8 cellular contexts compared by ENCODE assay signal in the genomic region with DNA sequence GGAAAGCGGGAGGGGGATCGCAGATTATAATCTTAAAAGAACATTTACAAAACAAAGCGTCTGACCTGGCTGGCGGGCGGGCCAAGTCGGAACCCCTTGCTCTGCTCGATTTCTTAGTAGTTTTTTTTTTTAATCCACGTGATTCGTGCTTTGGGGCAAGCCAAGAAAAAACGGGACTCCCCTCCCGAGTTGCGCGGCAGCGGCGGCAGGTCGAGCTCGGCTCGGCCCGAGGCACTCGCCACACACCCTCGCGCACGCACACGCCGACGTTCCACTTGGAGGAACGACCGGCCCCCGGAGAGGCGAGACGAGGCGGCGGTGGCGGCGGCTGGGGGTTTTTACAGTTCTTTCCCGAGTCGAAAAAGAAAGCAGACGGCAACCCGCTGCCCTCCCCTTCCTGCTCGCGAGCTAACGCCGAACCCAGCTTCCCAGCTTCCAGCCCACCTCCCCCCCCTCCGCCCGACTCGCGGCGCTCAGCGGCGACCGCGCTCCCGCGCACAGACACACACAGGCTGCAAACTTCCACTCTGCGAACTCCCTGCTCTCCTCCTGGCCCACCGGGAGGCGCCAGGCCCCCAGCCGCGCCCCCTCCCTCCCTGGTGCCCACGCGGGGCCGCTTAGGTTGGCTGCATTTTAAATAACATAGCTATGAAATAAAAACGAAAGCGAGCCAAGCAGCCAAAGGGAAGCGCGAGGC. TPM values are rescaled to one million over a fixed set of nuclear protein-coding genes. Genes with fewer than 3 reads are reported as not detected.
A peak's percentile ranks its signal among the peaks of the same experiment; 100 is the strongest.
DNase-seq lines count a peak whose midpoint lies in the region; ATAC-seq and TF ChIP-seq lines count a peak whose summit lies in the region.

No MANE protein-coding gene starts in this region.

- peak overlapping the region; percentile 85 for H3K4me3 ChIP-seq in HEK293 (ENCODE audit: low read depth, low read length)
- peak overlapping the region; percentile 63 for H3K4me3 ChIP-seq in colonic mucosa

- peak overlapping the region; percentile 89 for H3K4me3 Mint-ChIP-seq in activated B cell treated with CpG ODN at 0.5 μM for 24 hours

- H3K4me1 Mint-ChIP-seq in activated B cell treated with CpG ODN at 0.5 μM for 24 hours = peaks cover 38% of the 10 kb centered on the region

- TF ChIP-seq CTCF in HEK293 (tag by site-specific recombination; IDR thresholded peaks at IDR 0.05) (0 out of 2 replicates have a peak, but pooled peaks have one; percentile 13), activated B cell treated with CpG ODN at 0.5 μM for 24 hours (IDR thresholded peaks at IDR 0.05) (no peak), colonic mucosa (IDR thresholded peaks at IDR 0.05) (no peak)

- no peaks in the 10 kb centered on the region for H3K9me3 Mint-ChIP-seq in activated B cell treated with CpG ODN at 0.5 μM for 24 hours

- peaks cover 47% of the 10 kb centered on the region for H3K27me3 ChIP-seq in colonic mucosa

- H3K27ac ChIP-seq in HEK293 (ENCODE audit: extremely low read depth, low read depth, low read length) (peak overlapping the region; percentile 99), colonic mucosa (peak overlapping the region; percentile 91)

- no peaks in the 10 kb centered on the region for H3K27me3 Mint-ChIP-seq in activated B cell treated with CpG ODN at 0.5 μM for 24 hours

- peak overlapping the region; percentile 61 to 66 for H3K9ac ChIP-seq in colonic mucosa (ENCODE audit: low read depth in 2 of 2, low read length in 2 of 2)

- POLR2A ChIA-PET in HEK293 (lab: Yijun Ruan, JAX) (interaction anchor here (0.8 to 4.9 kb wide), 11 partner anchors 12 to 391 kb away, joined by 3 to 50 read pairs (median 3); no protein-coding TSS in a partner anchor), activated B cell treated with CpG ODN at 0.5 μM for 24 hours (lab: Charles Lee) (interaction anchor here (0.6 to 9.4 kb wide), 24 partner anchors 10 to 1128 kb away, joined by 3 to 268 read pairs (median 6); a partner anchor contains a TSS)

- peaks cover 0 to 3% of the 10 kb centered on the region in 2 experiments; a peak in 1 of 3 replicates for H3K36me3 ChIP-seq in HEK293 (ENCODE audit: control insufficient read depth in 2 of 2, insufficient read depth in 1 of 2, low read length in 2 of 2)
- no peaks in the 10 kb centered on the region for H3K36me3 ChIP-seq in colonic mucosa

- H3K4me1 ChIP-seq in HEK293 (ENCODE audit: control insufficient read depth, insufficient read depth, low read length) (peaks cover 22% of the 10 kb centered on the region), colonic mucosa (no peaks in the 10 kb centered on the region)

- ATAC-seq in activated B cell treated with CpG ODN at 0.5 μM for 24 hours (ENCODE audit: low read depth) (peak; percentile 19), GM18870 (IDR thresholded peaks at IDR 0.05; ENCODE audit: unreplicated experiment) (no peak), HG03571 (IDR thresholded peaks at IDR 0.05; ENCODE audit: unreplicated experiment) (no peak)

- H3K36me3 Mint-ChIP-seq in activated B cell treated with CpG ODN at 0.5 μM for 24 hours (ENCODE audit: low read depth) = peaks cover 6% of the 10 kb centered on the region

- DNase-seq in AG08396 (ENCODE audit: low spot score) = peak; percentile 63
- peak; percentile 57 for DNase-seq in activated B cell treated with CpG ODN at 0.5 μM for 24 hours
- DNase-seq in colonic mucosa = peak; percentile 56
- DNase-seq in lung microvascular endothelial cell (ENCODE audit: low read depth in 2 of 2) = peak; percentile 70 to 71
- peak; percentile 73 for DNase-seq in stimulated activated naive CD4-positive, alpha-beta T cell treated with Interleukin-2 at 50 U/mL for 16 hours (lab: John Stamatoyannopoulos, UW)

- CTCF ChIA-PET in HEK293 (lab: Yijun Ruan, JAX) = no interaction called here
- CTCF ChIA-PET in activated B cell treated with CpG ODN at 0.5 μM for 24 hours (lab: Charles Lee) = interaction anchor here (1.1 to 1.7 kb wide), 5 partner anchors 57 to 80 kb away, joined by 3 to 8 read pairs (median 3); no protein-coding TSS in a partner anchor

- intact Hi-C loops in activated B cell treated with CpG ODN at 0.5 μM for 24 hours (cut with micrococcal nuclease) (loop anchor here (1.0 to 10.0 kb wide), 11 partner anchors 13 to 1292 kb away; a partner anchor contains a TSS), colonic mucosa (cut with DNase I) (loop anchor here (10.0 kb wide), 1 partner anchor 82 kb away; no protein-coding TSS in a partner anchor)

- H3K9me3 ChIP-seq in HEK293 (ENCODE audit: control insufficient read depth, insufficient read depth, low read depth, low read length) (no peaks in the 10 kb centered on the region), colonic mucosa (no peaks in the 10 kb centered on the region)

- H3K27ac Mint-ChIP-seq in activated B cell treated with CpG ODN at 0.5 μM for 24 hours = peak overlapping the region; percentile 89

TF ChIP-seq in HEK293, 187 proteins besides CTCF, POLR2A, EP300 and RAD21 (continues in another document):
- TF ChIP-seq ZNF16 (tag by site-specific recombination; IDR thresholded peaks at IDR 0.05; ENCODE audit: low read depth) = no peak
- no peak for TF ChIP-seq GLI2 (tag by site-specific recombination; IDR thresholded peaks at IDR 0.05; ENCODE audit: borderline replicate concordance, low read depth)
- TF ChIP-seq ZNF221 (tag by site-specific recombination; IDR thresholded peaks at IDR 0.05; ENCODE audit: borderline replicate concordance) = no peak
- TF ChIP-seq, protein P1, sequence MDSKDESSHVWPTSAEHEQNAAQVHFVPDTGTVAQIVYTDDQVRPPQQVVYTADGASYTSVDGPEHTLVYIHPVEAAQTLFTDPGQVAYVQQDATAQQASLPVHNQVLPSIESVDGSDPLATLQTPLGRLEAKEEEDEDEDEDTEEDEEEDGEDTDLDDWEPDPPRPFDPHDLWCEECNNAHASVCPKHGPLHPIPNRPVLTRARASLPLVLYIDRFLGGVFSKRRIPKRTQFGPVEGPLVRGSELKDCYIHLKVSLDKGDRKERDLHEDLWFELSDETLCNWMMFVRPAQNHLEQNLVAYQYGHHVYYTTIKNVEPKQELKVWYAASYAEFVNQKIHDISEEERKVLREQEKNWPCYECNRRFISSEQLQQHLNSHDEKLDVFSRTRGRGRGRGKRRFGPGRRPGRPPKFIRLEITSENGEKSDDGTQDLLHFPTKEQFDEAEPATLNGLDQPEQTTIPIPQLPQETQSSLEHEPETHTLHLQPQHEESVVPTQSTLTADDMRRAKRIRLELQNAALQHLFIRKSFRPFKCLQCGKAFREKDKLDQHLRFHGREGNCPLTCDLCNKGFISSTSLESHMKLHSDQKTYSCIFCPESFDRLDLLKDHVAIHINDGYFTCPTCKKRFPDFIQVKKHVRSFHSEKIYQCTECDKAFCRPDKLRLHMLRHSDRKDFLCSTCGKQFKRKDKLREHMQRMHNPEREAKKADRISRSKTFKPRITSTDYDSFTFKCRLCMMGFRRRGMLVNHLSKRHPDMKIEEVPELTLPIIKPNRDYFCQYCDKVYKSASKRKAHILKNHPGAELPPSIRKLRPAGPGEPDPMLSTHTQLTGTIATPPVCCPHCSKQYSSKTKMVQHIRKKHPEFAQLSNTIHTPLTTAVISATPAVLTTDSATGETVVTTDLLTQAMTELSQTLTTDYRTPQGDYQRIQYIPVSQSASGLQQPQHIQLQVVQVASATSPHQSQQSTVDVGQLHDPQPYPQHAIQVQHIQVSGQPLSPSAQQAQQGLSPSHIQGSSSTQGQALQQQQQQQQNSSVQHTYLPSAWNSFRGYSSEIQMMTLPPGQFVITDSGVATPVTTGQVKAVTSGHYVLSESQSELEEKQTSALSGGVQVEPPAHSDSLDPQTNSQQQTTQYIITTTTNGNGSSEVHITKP (tag by site-specific recombination; IDR thresholded peaks at IDR 0.05) = peak; percentile 85
- no peak for TF ChIP-seq KLF7 (tag by site-specific recombination; IDR thresholded peaks at IDR 0.05; ENCODE audit: borderline replicate concordance)
- TF ChIP-seq ZNF433 (tag by site-specific recombination; IDR thresholded peaks at IDR 0.05; ENCODE audit: low read depth) = no peak
- peak; percentile 5; the same call in 1 of the 2 replicates for TF ChIP-seq ZFHX2 (tag by site-specific recombination; conservative IDR thresholded peaks at IDR 0.05)
- TF ChIP-seq, protein P2, sequence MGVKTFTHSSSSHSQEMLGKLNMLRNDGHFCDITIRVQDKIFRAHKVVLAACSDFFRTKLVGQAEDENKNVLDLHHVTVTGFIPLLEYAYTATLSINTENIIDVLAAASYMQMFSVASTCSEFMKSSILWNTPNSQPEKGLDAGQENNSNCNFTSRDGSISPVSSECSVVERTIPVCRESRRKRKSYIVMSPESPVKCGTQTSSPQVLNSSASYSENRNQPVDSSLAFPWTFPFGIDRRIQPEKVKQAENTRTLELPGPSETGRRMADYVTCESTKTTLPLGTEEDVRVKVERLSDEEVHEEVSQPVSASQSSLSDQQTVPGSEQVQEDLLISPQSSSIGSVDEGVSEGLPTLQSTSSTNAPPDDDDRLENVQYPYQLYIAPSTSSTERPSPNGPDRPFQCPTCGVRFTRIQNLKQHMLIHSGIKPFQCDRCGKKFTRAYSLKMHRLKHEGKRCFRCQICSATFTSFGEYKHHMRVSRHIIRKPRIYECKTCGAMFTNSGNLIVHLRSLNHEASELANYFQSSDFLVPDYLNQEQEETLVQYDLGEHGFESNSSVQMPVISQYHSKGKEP (tag by site-specific recombination; IDR thresholded peaks at IDR 0.05) = no peak
- no peak for TF ChIP-seq KLF9 (tag by site-specific recombination; IDR thresholded peaks at IDR 0.05; ENCODE audit: low read depth)
- TF ChIP-seq ZNF777 (tag by site-specific recombination; IDR thresholded peaks at IDR 0.05; ENCODE audit: borderline replicate concordance) = no peak
- TF ChIP-seq, protein P3, sequence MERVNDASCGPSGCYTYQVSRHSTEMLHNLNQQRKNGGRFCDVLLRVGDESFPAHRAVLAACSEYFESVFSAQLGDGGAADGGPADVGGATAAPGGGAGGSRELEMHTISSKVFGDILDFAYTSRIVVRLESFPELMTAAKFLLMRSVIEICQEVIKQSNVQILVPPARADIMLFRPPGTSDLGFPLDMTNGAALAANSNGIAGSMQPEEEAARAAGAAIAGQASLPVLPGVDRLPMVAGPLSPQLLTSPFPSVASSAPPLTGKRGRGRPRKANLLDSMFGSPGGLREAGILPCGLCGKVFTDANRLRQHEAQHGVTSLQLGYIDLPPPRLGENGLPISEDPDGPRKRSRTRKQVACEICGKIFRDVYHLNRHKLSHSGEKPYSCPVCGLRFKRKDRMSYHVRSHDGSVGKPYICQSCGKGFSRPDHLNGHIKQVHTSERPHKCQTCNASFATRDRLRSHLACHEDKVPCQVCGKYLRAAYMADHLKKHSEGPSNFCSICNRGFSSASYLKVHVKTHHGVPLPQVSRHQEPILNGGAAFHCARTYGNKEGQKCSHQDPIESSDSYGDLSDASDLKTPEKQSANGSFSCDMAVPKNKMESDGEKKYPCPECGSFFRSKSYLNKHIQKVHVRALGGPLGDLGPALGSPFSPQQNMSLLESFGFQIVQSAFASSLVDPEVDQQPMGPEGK (tag by site-specific recombination; IDR thresholded peaks at IDR 0.05) = no peak
- TF ChIP-seq GLIS2 (tag by site-specific recombination; IDR thresholded peaks at IDR 0.05) = 0 out of 2 replicates have a peak, but pooled peaks have one; percentile 39
- no peak for TF ChIP-seq ZNF184 (tag by site-specific recombination; IDR thresholded peaks at IDR 0.05)

RNA-seq across cellular contexts. Expression of a gene that starts 1.2 kb away (rescaled TPM):
- total RNA-seq in activated B cell treated with CpG ODN at 0.5 μM for 24 hours (59.3 and 60.4 TPM in 2 replicates), colonic mucosa (10 to 100 TPM; 18.3 to 21.3 TPM), lung microvascular endothelial cell (8.1 and 16.1 TPM in 2 replicates)
